Comparison of ENCODE assay signal across 28 cellular contexts in the genomic region with DNA sequence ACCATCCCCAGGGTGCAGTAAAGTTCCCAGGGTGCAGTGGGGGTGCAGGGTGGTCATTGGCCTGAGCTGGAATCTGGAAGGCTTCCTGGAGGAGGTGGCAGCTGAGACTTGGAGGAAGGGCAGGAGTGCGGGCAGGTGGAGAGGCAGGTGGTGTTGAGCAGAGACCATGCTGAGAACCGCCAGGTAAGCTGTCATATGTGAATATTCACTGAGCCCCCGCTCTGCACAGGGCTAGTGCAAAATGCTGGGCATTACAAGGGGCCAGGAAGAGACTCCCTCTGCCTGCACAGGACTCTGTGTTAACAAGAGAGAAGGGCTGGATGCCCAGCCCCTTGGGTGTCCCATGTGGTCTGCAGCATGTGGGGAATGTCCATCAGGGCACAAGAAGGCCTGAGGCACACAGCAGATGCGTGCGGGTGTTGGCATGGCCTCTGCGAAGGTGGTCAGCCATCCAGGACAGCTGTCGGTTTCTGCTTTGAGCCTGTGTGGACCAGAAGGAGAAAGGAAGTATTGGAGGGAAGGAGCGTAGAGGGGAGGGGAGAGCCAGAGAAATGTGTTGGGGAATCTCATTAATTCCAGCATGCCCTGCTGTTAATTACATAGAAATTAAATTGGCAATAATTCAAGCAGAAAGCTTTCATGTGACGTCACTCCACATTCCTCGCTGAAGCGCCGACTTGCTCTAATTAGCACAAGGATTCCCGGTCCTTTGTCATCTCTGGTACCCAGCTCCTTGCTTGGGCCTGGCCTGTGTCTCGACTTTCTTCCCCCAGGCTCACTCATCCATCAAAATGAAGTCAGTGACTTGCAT.
A peak's percentile ranks its signal among the peaks of the same experiment; 100 is the strongest.
DNase-seq lines count a peak whose midpoint lies in the region; ATAC-seq, FAIRE-seq and TF ChIP-seq lines count a peak whose summit lies in the region.
"Had no signal": no experiment of that assay in that cellular context is flagged by ENCODE, and none has a peak within 500 bp of the region (broad histone marks: within the 10 kb centered on the region; RNA-seq: fewer than 3 reads in every experiment).

No MANE protein-coding gene starts in this region.

- H4K20me1 ChIP-seq in H1 (replicated peaks in 1 of 2; ENCODE audit: control insufficient read depth in 1 of 2, insufficient read depth in 2 of 2, low read length in 2 of 2) = no peaks in the 10 kb centered on the region
- H4K20me1 ChIP-seq: BLaER1 treated with 17β-estradiol and CSF1 and Interleukin-3, amounts not matched to agents 10 nM and 100 nM had no signal

- H2AK5ac ChIP-seq in H1 (ENCODE audit: low read depth, low read length) = no peak overlapping the region

- H3K4me3 ChIP-seq in H1 (ENCODE audit: extremely low read depth in 1 of 4, insufficient read depth in 2 of 4, low read depth in 3 of 4, low read length in 4 of 4) (no peak overlapping the region), sigmoid colon (no peak overlapping the region), brain microvascular endothelial cell (ENCODE audit: low read depth, low read length) (no peak overlapping the region)
- H3K4me3 ChIP-seq in CD8-positive, alpha-beta T cell (ENCODE audit: low read depth, low read length) = no peak overlapping the region
- H3K4me3 ChIP-seq: BLaER1 treated with 17β-estradiol and CSF1 and Interleukin-3, amounts not matched to agents 10 nM and 100 nM; gastroesophageal sphincter; psoas muscle; SJSA1; skin epidermis; upper lobe of left lung had no signal

- H3K4me1 ChIP-seq in H1 (replicated peaks in 1 of 4; ENCODE audit: control insufficient read depth in 3 of 4, insufficient read depth in 4 of 4, low read length in 3 of 4) (peaks cover 5 to 14% (median 7%) of the 10 kb centered on the region in 4 experiments), sigmoid colon (no peaks in the 10 kb centered on the region)
- no peaks in the 10 kb centered on the region for H3K4me1 ChIP-seq in CD8-positive, alpha-beta T cell (ENCODE audit: insufficient read depth, low read length)
- H3K4me1 ChIP-seq: gastroesophageal sphincter, upper lobe of left lung had no signal

- H2BK12ac ChIP-seq in H1 (ENCODE audit: low read depth, low read length) = no peak overlapping the region

- no peak overlapping the region for H4K91ac ChIP-seq in H1 (replicated peaks; ENCODE audit: insufficient read length, low read length)

- ATAC-seq in CD8-positive, alpha-beta T cell = no peak
- ATAC-seq: activated T-cell treated with anti-CD3 and anti-CD28 coated beads, Interleukin-2, amount 50 U/mL, for 72 hours; gastroesophageal sphincter; psoas muscle; stimulated activated naive B cell treated with anti-CD40 and anti-IgM and Interleukin-4, amounts not matched to agents 10 μg/mL and 1 μg/mL and 100 μg/mL, for 72 hours had no signal

- no peak overlapping the region for H3K27ac Mint-ChIP-seq in osteocyte (ENCODE audit: unreplicated experiment)
- H3K27ac Mint-ChIP-seq in CD8-positive, alpha-beta T cell = no peak overlapping the region
- H3K27ac Mint-ChIP-seq: activated B cell treated with CpG ODN at 0.5 μM for 24 hours; activated T-cell treated with anti-CD3 and anti-CD28 coated beads, Interleukin-2, amount 50 U/mL, for 72 hours; stimulated activated naive B cell treated with anti-CD40 and anti-IgM and Interleukin-4, amounts not matched to agents 10 μg/mL and 1 μg/mL and 100 μg/mL, for 72 hours had no signal

- H3K27me3 ChIP-seq in H1 (replicated peaks in 1 of 4; ENCODE audit: control insufficient read depth in 3 of 4, extremely low read depth in 1 of 4, insufficient read depth in 3 of 4, low read length in 3 of 4) (no peaks in the 10 kb centered on the region; a peak in 1 of 7 replicates), sigmoid colon (peaks cover 0 to 40% (median 14%) of the 10 kb centered on the region in 3 donors), brain microvascular endothelial cell (replicated peaks) (peaks cover 2% of the 10 kb centered on the region)
- H3K27me3 ChIP-seq in CD8-positive, alpha-beta T cell (ENCODE audit: insufficient read depth, low read length) = no peaks in the 10 kb centered on the region
- H3K27me3 ChIP-seq: BLaER1 treated with 17β-estradiol and CSF1 and Interleukin-3, amounts not matched to agents 10 nM and 100 nM; upper lobe of left lung had no signal

- H3K36me3 ChIP-seq in H1 (ENCODE audit: control insufficient read depth in 2 of 4, insufficient read depth in 4 of 4, low read length in 3 of 4) = no peaks in the 10 kb centered on the region
- no peaks in the 10 kb centered on the region for H3K36me3 ChIP-seq in sigmoid colon
- no peaks in the 10 kb centered on the region for H3K36me3 ChIP-seq in brain microvascular endothelial cell (replicated peaks)
- no peaks in the 10 kb centered on the region for H3K36me3 ChIP-seq in CD8-positive, alpha-beta T cell (ENCODE audit: insufficient read depth, low read length)
- H3K36me3 ChIP-seq: BLaER1 treated with 17β-estradiol and CSF1 and Interleukin-3, amounts not matched to agents 10 nM and 100 nM; gastroesophageal sphincter; neutrophil; SJSA1; upper lobe of left lung had no signal

- H2BK20ac ChIP-seq in H1 (ENCODE audit: low read length) = no peak overlapping the region

- no peak overlapping the region for H3K56ac ChIP-seq in H1 (replicated peaks; ENCODE audit: insufficient read length, low read depth, low read length)

- peak overlapping the region; percentile 23 for H3K4ac ChIP-seq in H1 (replicated peaks; ENCODE audit: insufficient read length, low read depth, low read length)

- H2BK5ac ChIP-seq in H1 (ENCODE audit: low read depth, low read length) = no peak overlapping the region

- TF ChIP-seq POLR2A in H1 (IDR thresholded peaks at IDR 0.05; ENCODE audit: control extremely low read depth in 1 of 2, low read depth in 2 of 2, low read length in 2 of 2) (no peak), sigmoid colon (IDR thresholded peaks at IDR 0.05) (no peak)

- no peak overlapping the region for H2BK120ac ChIP-seq in H1 (replicated peaks; ENCODE audit: low read depth, low read length)

- 87% methylated on average over 13 of the region's 14 CpGs; no CpG with 5 or more reads in 1 of the 2 experiments for WGBS in H1 (ENCODE audit: extremely low coverage in 1 of 2, insufficient coverage in 1 of 2, insufficient read length in 1 of 2, insufficient replicate concordance in 2 of 2, low coverage in 1 of 2, low lambda C conversion rate in 2 of 2, missing lambda C conversion rate in 1 of 2), 2 experiments
- 74 to 82% methylated on average over 14 of the region's 14 CpGs for WGBS in sigmoid colon, 2 donors

- H4K5ac ChIP-seq in H1 (ENCODE audit: insufficient read length, low read depth, low read length) = no peak overlapping the region

- no peak overlapping the region for H3K14ac ChIP-seq in H1 (ENCODE audit: insufficient read length)

- H3K79me1 ChIP-seq in H1 (ENCODE audit: low read depth, low read length) = no peaks in the 10 kb centered on the region

- H3K79me2 ChIP-seq in H1 (ENCODE audit: control insufficient read depth in 1 of 2, insufficient read depth in 2 of 2, low read length in 2 of 2) = no peaks in the 10 kb centered on the region

- no peak for TF ChIP-seq CTCF in H1 (IDR thresholded peaks at IDR 0.05; ENCODE audit: control extremely low read depth in 1 of 3, insufficient read depth in 1 of 3, low read depth in 1 of 3, low read length in 3 of 3)
- TF ChIP-seq CTCF in sigmoid colon (IDR thresholded peaks at IDR 0.05) = no peak
- TF ChIP-seq CTCF in brain microvascular endothelial cell (IDR thresholded peaks at IDR 0.05; ENCODE audit: low read depth, low read length, missing control alignments) = no peak
- no peak for TF ChIP-seq CTCF in osteocyte (IDR thresholded peaks at IDR 0.05)
- no peak for TF ChIP-seq CTCF in CD8-positive, alpha-beta T cell (IDR thresholded peaks at IDR 0.05)

- peaks cover 12% of the 10 kb centered on the region for H3K27me3 Mint-ChIP-seq in osteocyte (ENCODE audit: unreplicated experiment)
- peaks cover 20% of the 10 kb centered on the region for H3K27me3 Mint-ChIP-seq in CD8-positive, alpha-beta T cell (ENCODE audit: low read depth)

- H3K18ac ChIP-seq in H1 (ENCODE audit: extremely low read depth, low read length) = no peak overlapping the region

- no peak for TF ChIP-seq RAD21 in H1 (IDR thresholded peaks at IDR 0.05 in 1 of 2, conservative IDR thresholded peaks at IDR 0.05 in 1 of 2; ENCODE audit: low read depth in 2 of 2, low read length in 2 of 2)

- peaks cover 4% of the 10 kb centered on the region for H3K9me3 Mint-ChIP-seq in osteocyte (ENCODE audit: unreplicated experiment)
- H3K9me3 Mint-ChIP-seq in CD8-positive, alpha-beta T cell = peaks cover 2% of the 10 kb centered on the region
- H3K9me3 Mint-ChIP-seq: activated T-cell treated with anti-CD3 and anti-CD28 coated beads, Interleukin-2, amount 50 U/mL, for 72 hours had no signal

- FAIRE-seq in H1 (lab: Jason Lieb, UNC) = no peak
- FAIRE-seq: endometrium, G401.6 had no signal

- intact Hi-C loops in sigmoid colon (cut with DNase I) = no loop called here
- intact Hi-C loops in CD8-positive, alpha-beta T cell (cut with DNase I, micrococcal nuclease) = no loop called here

- H3K9ac ChIP-seq in H1 (replicated peaks in 1 of 4; ENCODE audit: extremely low read depth in 1 of 4, low read depth in 3 of 4, low read length in 3 of 4) = no peak overlapping the region
- H3K9ac ChIP-seq: BLaER1 treated with 17β-estradiol and CSF1 and Interleukin-3, amounts not matched to agents 10 nM and 100 nM had no signal

- H3K4me3 Mint-ChIP-seq in osteocyte (ENCODE audit: unreplicated experiment) = no peak overlapping the region
- H3K4me3 Mint-ChIP-seq in CD8-positive, alpha-beta T cell = no peak overlapping the region
- H3K4me3 Mint-ChIP-seq: activated B cell treated with CpG ODN at 0.5 μM for 24 hours; activated T-cell treated with anti-CD3 and anti-CD28 coated beads, Interleukin-2, amount 50 U/mL, for 72 hours; stimulated activated naive B cell treated with anti-CD40 and anti-IgM and Interleukin-4, amounts not matched to agents 10 μg/mL and 1 μg/mL and 100 μg/mL, for 72 hours had no signal

- H3K27ac ChIP-seq in H1 (ENCODE audit: low read depth, low read length) (no peak overlapping the region), sigmoid colon (no peak overlapping the region), brain microvascular endothelial cell (no peak overlapping the region)
- H3K27ac ChIP-seq in CD8-positive, alpha-beta T cell (ENCODE audit: low read depth, low read length) = no peak overlapping the region
- H3K27ac ChIP-seq: BLaER1 treated with 17β-estradiol and CSF1 and Interleukin-3, amounts not matched to agents 10 nM and 100 nM; gastroesophageal sphincter; neutrophil; psoas muscle; SJSA1; skin epidermis; upper lobe of left lung had no signal

- TF ChIP-seq EP300 in H1 (IDR thresholded peaks at IDR 0.05; ENCODE audit: borderline replicate concordance in 1 of 2, low read depth in 2 of 2, low read length in 2 of 2) = no peak
- no peak for TF ChIP-seq EP300 in sigmoid colon (IDR thresholded peaks at IDR 0.05)

- H3K36me3 Mint-ChIP-seq in osteocyte (ENCODE audit: unreplicated experiment) = peaks cover 2% of the 10 kb centered on the region
- no peaks in the 10 kb centered on the region for H3K36me3 Mint-ChIP-seq in CD8-positive, alpha-beta T cell
- H3K36me3 Mint-ChIP-seq: stimulated activated naive B cell treated with anti-CD40 and anti-IgM and Interleukin-4, amounts not matched to agents 10 μg/mL and 1 μg/mL and 100 μg/mL, for 72 hours had no signal

- in situ Hi-C loops in brain microvascular endothelial cell (cut with HindIII; ENCODE audit: low pct_ligation_motif_present, low sequenced_read_pairs) = no loop called here

- no peak overlapping the region for H3K4me2 ChIP-seq in H1 (ENCODE audit: insufficient read depth in 1 of 2, low read depth in 2 of 2, low read length in 2 of 2)
- H3K4me2 ChIP-seq: BLaER1 treated with 17β-estradiol and CSF1 and Interleukin-3, amounts not matched to agents 10 nM and 100 nM had no signal

- DNase-seq in LHCN-M2 (ENCODE audit: low read depth) (peak; percentile 26), H1 (ENCODE audit: low read depth in 1 of 2, low spot score in 2 of 2) (no peak), myocyte (ENCODE audit: low read depth) (peak; percentile 94), sigmoid colon (peak; percentile 52), brain microvascular endothelial cell (no peak), osteocyte (ENCODE audit: extremely low spot score, unreplicated experiment) (no peak), NCI-H2029 treated with DMSO at 0.1 percent for 48 hours (lab: John Stamatoyannopoulos, UW) (no peak)
- DNase-seq in CD8-positive, alpha-beta T cell = no peak
- DNase-seq: activated B cell treated with CpG ODN at 0.5 μM for 24 hours; activated CD4-positive, alpha-beta T cell treated with anti-CD3 and anti-CD28 coated beads, Interleukin-2, amount 50 U/mL, for 4 hours; activated naive CD4-positive, alpha-beta T cell treated with Interleukin-2 at 50 U/mL for 16 hours; activated T-cell treated with anti-CD3 and anti-CD28 coated beads, Interleukin-2, amount 50 U/mL, for 72 hours; IMR-90; mammary epithelial cell; NCI-H1694; NCI-H446; NCI-H774; psoas muscle; RPMI8226; stimulated activated naive B cell treated with anti-CD40 and anti-IgM and Interleukin-4, amounts not matched to agents 10 μg/mL and 1 μg/mL and 100 μg/mL, for 72 hours had no signal

- peaks cover 3% of the 10 kb centered on the region; the same call in 1 of the 2 replicates for H3K23me2 ChIP-seq in H1 (ENCODE audit: low read depth, low read length)

- no peak overlapping the region for H2AFZ ChIP-seq in H1 (ENCODE audit: low read length)

- H3K4me1 Mint-ChIP-seq in osteocyte (ENCODE audit: unreplicated experiment) = peaks cover 19% of the 10 kb centered on the region
- no peaks in the 10 kb centered on the region for H3K4me1 Mint-ChIP-seq in CD8-positive, alpha-beta T cell (ENCODE audit: low read depth)
- H3K4me1 Mint-ChIP-seq: activated B cell treated with CpG ODN at 0.5 μM for 24 hours had no signal

- H4K8ac ChIP-seq in H1 (ENCODE audit: extremely low read depth, insufficient read depth, low read length) = 0 out of 2 replicates have a peak overlapping the region, but pooled peaks have one; percentile 15

- H3K23ac ChIP-seq in H1 (ENCODE audit: insufficient read length) = no peak overlapping the region

- CTCF ChIA-PET in H1 (lab: Charles Lee; ENCODE audit: partially characterized antibody) = interaction anchor here (0.7 kb wide), 1 partner anchor 12 kb away, joined by 3 read pairs; no protein-coding TSS in a partner anchor
- CTCF ChIA-PET in CD8-positive, alpha-beta T cell (lab: Charles Lee) = no interaction called here

- POLR2A ChIA-PET in H1 (lab: Charles Lee; ENCODE audit: partially characterized antibody) = no interaction called here
- POLR2A ChIA-PET in CD8-positive, alpha-beta T cell (lab: Charles Lee) = no interaction called here

- no peaks in the 10 kb centered on the region for H3K9me3 ChIP-seq in H1 (ENCODE audit: insufficient read depth in 2 of 2, low read depth in 1 of 2, low read length in 1 of 2)
- H3K9me3 ChIP-seq in sigmoid colon = no peaks in the 10 kb centered on the region
- H3K9me3 ChIP-seq in CD8-positive, alpha-beta T cell (ENCODE audit: low read length) = no peaks in the 10 kb centered on the region
- H3K9me3 ChIP-seq: neutrophil, psoas muscle, SJSA1 had no signal

- H2BK15ac ChIP-seq in H1 (ENCODE audit: low read length) = no peak overlapping the region

Comparison
In these comparisons a context has a peak if more than half of its experiments do, and no peak if none do; other contexts are left out.
1. DNase-seq: peak in LHCN-M2 (single experiment), myocyte (single experiment) and sigmoid colon (single experiment); none in H1 (0 of 2), brain microvascular endothelial cell (single experiment), osteocyte (single experiment), CD8-positive, alpha-beta T cell (0 of 7) and NCI-H2029 treated with DMSO at 0.1 percent for 48 hours (single experiment).